19 cellular contexts compared by ENCODE assay signal in the genomic region with DNA sequence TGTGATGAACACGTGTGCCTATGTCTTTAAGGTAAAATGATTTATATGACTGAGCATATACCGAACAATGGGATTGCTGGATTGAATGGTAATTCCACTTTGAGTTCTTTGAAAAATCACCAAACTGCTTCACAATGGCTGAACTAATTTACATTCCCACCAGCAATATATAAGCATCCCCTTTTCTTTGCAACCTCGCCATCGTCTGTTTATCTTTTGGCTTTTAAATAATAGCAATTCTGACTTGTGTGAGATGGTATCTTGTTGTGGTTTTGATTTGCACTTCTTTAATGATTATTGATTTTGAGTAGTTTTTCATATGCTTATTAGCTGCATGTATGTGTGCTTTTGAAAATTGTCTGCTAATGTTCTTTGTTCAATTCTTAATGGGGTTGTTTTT.
"Had no signal": no experiment of that assay in that cellular context is flagged by ENCODE, and none has a peak within 500 bp of the region (broad histone marks: within the 10 kb centered on the region; RNA-seq: fewer than 3 reads in every experiment).

No MANE protein-coding gene starts in this region.

- DNase-seq: occipital lobe; ovary; posterior cingulate gyrus; psoas muscle; right cardiac atrium; right lobe of liver; sigmoid colon; small intestine; stimulated activated CD4-positive, alpha-beta T cell treated with anti-CD3 and anti-CD28 coated beads, Interleukin-15, amount 100 ng/mL, for 24 hours; stimulated activated CD4-positive, alpha-beta T cell treated with anti-CD3 and anti-CD28 coated beads, Interleukin-2, amount 100 ng/mL, for 24 hours; stimulated activated CD4-positive, alpha-beta T cell treated with anti-CD3 and anti-CD28 coated beads, Interleukin-2, amount 100 ng/mL, for 48 hours; stimulated activated CD4-positive, alpha-beta T cell treated with anti-CD3 and anti-CD28 coated beads, Interleukin-4, amount 100 ng/mL, for 24 hours; stimulated activated naive B cell treated with anti-CD40 and anti-IgM and Interleukin-4, amounts not matched to agents 10 μg/mL and 1 μg/mL and 100 μg/mL, for 72 hours; stimulated activated naive CD4-positive, alpha-beta T cell treated with Interleukin-2 at 50 U/mL for 16 hours; stomach; thyroid gland; trophoblast cell; upper lobe of left lung had no signal

- ATAC-seq: psoas muscle; right cardiac atrium; stimulated activated effector memory CD8-positive, alpha-beta T cell treated with anti-CD3 and anti-CD28 coated beads, Interleukin-12 subunit alpha, Interleukin-12 subunit beta, amount 100 ng/mL, for 72 hours; stimulated activated naive B cell treated with anti-CD40 and anti-IgM and Interleukin-4, amounts not matched to agents 10 μg/mL and 1 μg/mL and 100 μg/mL, for 72 hours had no signal
